Comparison of ENCODE assay signal across 1 cellular context in genomic region chr17:78356163-78356713, GRCh38.
A peak's percentile ranks its signal among the peaks of the same experiment; 100 is the strongest.
TF ChIP-seq lines count a peak whose summit lies in the region.

No MANE protein-coding gene starts in this region.

TF ChIP-seq in GM12878, 131 proteins besides CTCF, POLR2A, EP300 and RAD21 (continued from another document and continues in another):
- TF ChIP-seq ZBTB40 (IDR thresholded peaks at IDR 0.05; ENCODE audit: borderline replicate concordance) (no peak; the same call in 1 of the 2 replicates), SRF (IDR thresholded peaks at IDR 0.05; ENCODE audit: low read depth in 2 of 2, low read length in 2 of 2) (peak in 1 of 2 experiments; percentile 65; a peak in 2 of 4 replicates), GATAD2B (conservative IDR thresholded peaks at IDR 0.05; ENCODE audit: low read depth) (peak; percentile 92), ZNF592 (IDR thresholded peaks at IDR 0.05) (peak; percentile 96; the same call in 1 of the 2 replicates), NR2C2 (IDR thresholded peaks at IDR 0.05; ENCODE audit: borderline replicate concordance, control insufficient read depth, insufficient read length, low read depth) (peak; percentile 58), BHLHE40 (IDR thresholded peaks at IDR 0.05; ENCODE audit: borderline replicate concordance in 1 of 2, low read depth in 2 of 2, low read length in 1 of 2) (peak; percentile 87 to 91), IRF5 (IDR thresholded peaks at IDR 0.05; ENCODE audit: borderline replicate concordance) (no peak), NFYA (IDR thresholded peaks at IDR 0.05; ENCODE audit: borderline replicate concordance, low read depth, low read length) (no peak), FOXK2 (IDR thresholded peaks at IDR 0.05) (no peak), RELA (IDR thresholded peaks at IDR 0.05; ENCODE audit: borderline replicate concordance, partially characterized antibody) (peak; percentile 82), MYC (IDR thresholded peaks at IDR 0.05; ENCODE audit: insufficient read depth, insufficient read length, insufficient replicate concordance, low read length, severe bottlenecking) (no peak), SMC3 (IDR thresholded peaks at IDR 0.05; ENCODE audit: borderline replicate concordance, low read length) (peak; percentile 42; the same call in 1 of the 2 replicates), STAT3 (IDR thresholded peaks at IDR 0.05; ENCODE audit: low read depth, low read length) (peak; percentile 71; the same call in 1 of the 2 replicates), TAF1 (IDR thresholded peaks at IDR 0.05; ENCODE audit: borderline replicate concordance, low read depth, low read length) (no peak), IRF3 (IDR thresholded peaks at IDR 0.05) (no peak), MYB (IDR thresholded peaks at IDR 0.05; ENCODE audit: borderline replicate concordance, low read depth, low read length) (no peak), KDM1A (IDR thresholded peaks at IDR 0.05; ENCODE audit: borderline replicate concordance) (no peak), YY1 (IDR thresholded peaks at IDR 0.05; ENCODE audit: low read depth, low read length) (no peak), BCL3 (IDR thresholded peaks at IDR 0.05; ENCODE audit: borderline replicate concordance, insufficient read depth, low read depth, low read length, poor library complexity, severe bottlenecking) (no peak), MTA2 (IDR thresholded peaks at IDR 0.05; ENCODE audit: low read depth) (peak; percentile 95), SKIL (IDR thresholded peaks at IDR 0.05; ENCODE audit: low read depth, poor library complexity, severe bottlenecking) (peak; percentile 96), NR2F1 (conservative IDR thresholded peaks at IDR 0.05) (peak; percentile 99), RBBP5 (conservative IDR thresholded peaks at IDR 0.05) (no peak), REST (IDR thresholded peaks at IDR 0.05; ENCODE audit: low read depth, low read length) (no peak), MXI1 (IDR thresholded peaks at IDR 0.05; ENCODE audit: low read depth, low read length) (no peak; the same call in 1 of the 2 replicates), MTA3 (IDR thresholded peaks at IDR 0.05; ENCODE audit: borderline replicate concordance, low read length) (no peak; the same call in 1 of the 2 replicates), HSF1 (IDR thresholded peaks at IDR 0.05; ENCODE audit: low read depth, low read length) (no peak), USF2 (IDR thresholded peaks at IDR 0.05; ENCODE audit: borderline replicate concordance, low read depth, low read length) (no peak), E2F8 (IDR thresholded peaks at IDR 0.05; ENCODE audit: low read depth, partially characterized antibody) (peak; percentile 71)
